8 cellular contexts compared by ENCODE assay signal in genomic region chr14:95507701-95508103, GRCh38. TPM values are rescaled to one million over a fixed set of nuclear protein-coding genes. Genes with fewer than 3 reads are reported as not detected.
A peak's percentile ranks its signal among the peaks of the same experiment; 100 is the strongest.
DNase-seq lines count a peak whose midpoint lies in the region; ATAC-seq and TF ChIP-seq lines count a peak whose summit lies in the region.

No MANE protein-coding gene starts in this region.

- H3K4me3 ChIP-seq in KMS-11 (IDR thresholded peaks at IDR 0.05; ENCODE audit: insufficient read depth, low read depth, low read length) (no peak overlapping the region), body of pancreas (no peak overlapping the region), muscle layer of duodenum (ENCODE audit: low read depth in 1 of 2, low read length in 2 of 2) (no peak overlapping the region)

- intact Hi-C loops in body of pancreas (cut with DNase I) (no loop called here), left colon (cut with DNase I, micrococcal nuclease) (no loop called here)

- no peak for TF ChIP-seq POLR2A in body of pancreas (IDR thresholded peaks at IDR 0.05)

- H3K79me2 ChIP-seq in KMS-11 (ENCODE audit: insufficient read depth, low read depth) = peaks cover 70% of the 10 kb centered on the region; the same call in 1 of the 2 replicates

- H3K4me2 ChIP-seq in KMS-11 = peak overlapping the region; percentile 66

- H3K27me3 ChIP-seq in KMS-11 (ENCODE audit: insufficient read depth, low read depth) (no peaks in the 10 kb centered on the region), body of pancreas (no peaks in the 10 kb centered on the region), muscle layer of duodenum (ENCODE audit: low read depth, low read length) (no peaks in the 10 kb centered on the region)

- H3K9me3 ChIP-seq in body of pancreas (no peaks in the 10 kb centered on the region), muscle layer of duodenum (ENCODE audit: control insufficient read depth in 1 of 2, low read length in 2 of 2) (no peaks in the 10 kb centered on the region)

- no peak overlapping the region for H3K9ac ChIP-seq in KMS-11

- H3K36me3 ChIP-seq in KMS-11 (ENCODE audit: insufficient read depth) (no peaks in the 10 kb centered on the region), body of pancreas (replicated peaks in 1 of 2; ENCODE audit: insufficient read depth in 1 of 2, low read depth in 2 of 2) (no peaks in the 10 kb centered on the region), muscle layer of duodenum (ENCODE audit: control insufficient read depth in 1 of 2, insufficient read depth in 2 of 2, low read length in 2 of 2) (no peaks in the 10 kb centered on the region)

- no peak overlapping the region for H2AFZ ChIP-seq in KMS-11 (ENCODE audit: low read depth)

- DNase-seq in EH (ENCODE audit: low read depth) (peak; percentile 89), body of pancreas (peak in 1 of 4 donors; percentile 86), NCI-H2171 treated with DMSO at 0.1 percent for 48 hours (lab: John Stamatoyannopoulos, UW) (no peak), left colon (no peak), NCI-H2227 (lab: John Stamatoyannopoulos, UW; ENCODE audit: unreplicated experiment) (no peak)
- no peak for DNase-seq in stimulated activated CD4-positive, alpha-beta T cell treated with anti-CD3 and anti-CD28 coated beads, Interleukin-2, amount 100 ng/mL, for 48 hours

- H3K4me1 ChIP-seq in KMS-11 (ENCODE audit: low read depth, poor library complexity, severe bottlenecking) = peaks cover 76% of the 10 kb centered on the region
- H3K4me1 ChIP-seq in body of pancreas = no peaks in the 10 kb centered on the region
- H3K4me1 ChIP-seq in muscle layer of duodenum (ENCODE audit: control insufficient read depth in 1 of 2, insufficient read depth in 2 of 2, low read length in 2 of 2) = peaks cover 13 to 30% of the 10 kb centered on the region in 2 donors

- WGBS in body of pancreas, 2 donors = 61 to 68% methylated on average over 3 of the region's 3 CpGs

- ATAC-seq in body of pancreas (peak; percentile 36), left colon (no peak)

- no peaks in the 10 kb centered on the region for H4K20me1 ChIP-seq in KMS-11 (ENCODE audit: insufficient read depth)

- H3K27ac ChIP-seq in KMS-11 = peak overlapping the region; percentile 58
- H3K27ac ChIP-seq in body of pancreas = peak overlapping the region in 3 of 4 donors; percentile 21 to 64 (median 48)
- peak overlapping the region; percentile 42 for H3K27ac ChIP-seq in muscle layer of duodenum (ENCODE audit: low read length)

- TF ChIP-seq CTCF in KMS-11 (conservative IDR thresholded peaks at IDR 0.05; ENCODE audit: low read depth, low read length) = no peak
- no peak for TF ChIP-seq CTCF in body of pancreas (IDR thresholded peaks at IDR 0.05)

RNA-seq across cellular contexts. Expression of gene SYNE3, which starts 8.7 kb away (rescaled TPM):
- total RNA-seq in body of pancreas = 1 to 10 TPM; 7.0 to 7.3 TPM
- 10 to 100 TPM; 11.6 to 12.1 TPM for total RNA-seq in left colon

RNA-seq across cellular contexts. Expression of gene GLRX5, which starts 27.1 kb away (rescaled TPM):
- total RNA-seq in body of pancreas = 10 to 100 TPM; 21.5 to 49.1 TPM
- total RNA-seq in left colon = 10 to 100 TPM; 47.4 to 56.4 TPM
